Comparison of ENCODE assay signal across 8 cellular contexts in genomic region chr20:31570021-31570463, GRCh38. TPM values are rescaled to one million over a fixed set of nuclear protein-coding genes. Genes with fewer than 3 reads are reported as not detected.
DNase-seq lines count a peak whose midpoint lies in the region; ATAC-seq, FAIRE-seq and TF ChIP-seq lines count a peak whose summit lies in the region.

No MANE protein-coding gene starts in this region.

- no peak for DNase-seq in GM12878 (ENCODE audit: low read depth, low spot score)
- no peak for DNase-seq in mesendoderm
- peak in 4 of 49 donors; percentile 7 to 44 (median 34) for DNase-seq in substantia nigra (lab: John Stamatoyannopoulos, UW)
- no peak for DNase-seq in activated T-helper 1 cell treated with anti-CD3 and anti-CD28 coated beads, Interleukin-12 subunit alpha, Interleukin-12 subunit beta, Interleukin-2, Interleukin-4 antibody, amounts not matched to agents 30 ng/mL and 10 ng/mL and 1 ng/mL, durations not matched to agents 14 hours and 24 hours and 36 hours (ENCODE audit: low spot score)
- DNase-seq in AG20443 (ENCODE audit: low spot score) = no peak
- no peak for DNase-seq in naive thymus-derived CD8-positive, alpha-beta T cell
- DNase-seq in ACHN = no peak

- H3K79me2 ChIP-seq in GM12878 (ENCODE audit: control insufficient read depth, insufficient read depth, low read length) (no peaks in the 10 kb centered on the region), mesendoderm (ENCODE audit: control insufficient read depth, insufficient read depth, low read length) (no peaks in the 10 kb centered on the region)

- no peak for TF ChIP-seq EP300 in GM12878 (IDR thresholded peaks at IDR 0.05; ENCODE audit: borderline replicate concordance in 1 of 2, control insufficient read depth in 1 of 2, low read depth in 2 of 2, low read length in 2 of 2)

- RAD21 ChIA-PET in GM12878 (lab: Charles Lee; ENCODE audit: unreplicated experiment) = interaction anchor here (0.5 to 4.2 kb wide), 5 partner anchors 10 to 154 kb away, joined by 3 to 83 read pairs (median 8); partner anchors contain the start of gene ID1

- H3K56ac ChIP-seq in mesendoderm (ENCODE audit: low read length) = peak overlapping the region; percentile 72

- no peak overlapping the region for H2AFZ ChIP-seq in GM12878 (ENCODE audit: control insufficient read depth, low read depth, low read length)

- no peak overlapping the region for H3K23ac ChIP-seq in mesendoderm (ENCODE audit: low read length)

- no peaks in the 10 kb centered on the region for H4K20me1 ChIP-seq in GM12878 (ENCODE audit: control insufficient read depth, insufficient read depth)

- no peak for TF ChIP-seq CTCF in GM12878 (IDR thresholded peaks at IDR 0.05 in 2 of 3, conservative IDR thresholded peaks at IDR 0.05 in 1 of 3; ENCODE audit: control insufficient read depth in 2 of 3, extremely low read depth in 1 of 3, insufficient read depth in 1 of 3, low read depth in 3 of 3, low read length in 3 of 3)

- H3K27ac ChIP-seq in HUES48 (ENCODE audit: low read depth, low read length) = peak overlapping the region; percentile 63
- H3K27ac ChIP-seq in GM12878 (ENCODE audit: control insufficient read depth, insufficient read depth) = no peak overlapping the region
- H3K27ac ChIP-seq in mesendoderm (ENCODE audit: low read depth, low read length) = no peak overlapping the region
- H3K27ac ChIP-seq in substantia nigra (ENCODE audit: low read depth, low read length, poor library complexity, severe bottlenecking) = peak overlapping the region; percentile 94

- H3K36me3 ChIP-seq in HUES48 (ENCODE audit: control insufficient read depth, insufficient read depth, low read length) (peaks cover 21% of the 10 kb centered on the region), GM12878 (ENCODE audit: control insufficient read depth in 2 of 2, insufficient read depth in 2 of 2, low read length in 1 of 2) (peaks cover 9 to 10% of the 10 kb centered on the region in 2 experiments; a peak in 3 of 4 replicates), mesendoderm (ENCODE audit: control insufficient read depth, insufficient read depth, low read length) (peaks cover 2% of the 10 kb centered on the region)

- WGBS in GM12878 (ENCODE audit: insufficient coverage, insufficient replicate concordance, low lambda C conversion rate, missing lambda C conversion rate) = 76% methylated on average over 8 of the region's 8 CpGs
- no CpG with 5 or more reads among the region's 8 CpGs for WGBS in mesendoderm (ENCODE audit: extremely low coverage, insufficient coverage, low lambda C conversion rate)

- H3K4me2 ChIP-seq in GM12878 (ENCODE audit: control insufficient read depth, insufficient read depth) (no peak overlapping the region), mesendoderm (ENCODE audit: low read length) (no peak overlapping the region)

- peak overlapping the region; percentile 75 for H3K4ac ChIP-seq in mesendoderm (ENCODE audit: low read depth, low read length)

- H3K9ac ChIP-seq in HUES48 (ENCODE audit: low read depth, low read length) (no peak overlapping the region), GM12878 (ENCODE audit: control insufficient read depth, insufficient read depth, low read length) (no peak overlapping the region), mesendoderm (ENCODE audit: low read length) (peak overlapping the region; percentile 65)

- H4K5ac ChIP-seq in mesendoderm (ENCODE audit: low read length) = no peak overlapping the region

- H2BK15ac ChIP-seq in mesendoderm (replicated peaks; ENCODE audit: low read depth) = no peak overlapping the region

- POLR2A ChIA-PET in GM12878 (lab: Charles Lee) = interaction anchor here (1.9 kb wide), 1 partner anchor 43 kb away, joined by 9 read pairs; no protein-coding TSS in a partner anchor
- POLR2A ChIA-PET in naive thymus-derived CD8-positive, alpha-beta T cell (lab: Charles Lee) = interaction anchor here (0.9 to 4.3 kb wide), 2 partner anchors 35 to 42 kb away, joined by 3 to 36 read pairs; partner anchors contain the start of gene ID1

- no peak overlapping the region for H3K4me3 ChIP-seq in HUES48 (ENCODE audit: low read depth, low read length)
- H3K4me3 ChIP-seq in GM12878 = no peak overlapping the region
- H3K4me3 ChIP-seq in mesendoderm (ENCODE audit: low read length) = no peak overlapping the region

- no peak for ATAC-seq in GM12878
- ATAC-seq in naive thymus-derived CD8-positive, alpha-beta T cell = no peak

- peaks cover 35% of the 10 kb centered on the region for H3K4me1 Mint-ChIP-seq in activated T-helper 1 cell treated with anti-CD3 and anti-CD28 coated beads, Interleukin-12 subunit alpha, Interleukin-12 subunit beta, Interleukin-2, Interleukin-4 antibody, amounts not matched to agents 30 ng/mL and 10 ng/mL and 1 ng/mL, durations not matched to agents 14 hours and 24 hours and 36 hours (ENCODE audit: low read depth)
- H3K4me1 Mint-ChIP-seq in naive thymus-derived CD8-positive, alpha-beta T cell = peaks cover 3 to 35% (median 25%) of the 10 kb centered on the region in 4 donors

- peak; percentile 24 for TF ChIP-seq POLR2A in GM12878 (IDR thresholded peaks at IDR 0.05; ENCODE audit: low read depth, low read length)

- FAIRE-seq in GM12878 (lab: Jason Lieb, UNC) = no peak

- H3K36me3 Mint-ChIP-seq in activated T-helper 1 cell treated with anti-CD3 and anti-CD28 coated beads, Interleukin-12 subunit alpha, Interleukin-12 subunit beta, Interleukin-2, Interleukin-4 antibody, amounts not matched to agents 30 ng/mL and 10 ng/mL and 1 ng/mL, durations not matched to agents 14 hours and 24 hours and 36 hours (ENCODE audit: low read depth) = peaks cover 25% of the 10 kb centered on the region
- peaks cover 0 to 26% (median 3%) of the 10 kb centered on the region in 3 donors for H3K36me3 Mint-ChIP-seq in naive thymus-derived CD8-positive, alpha-beta T cell

- H3K9me3 Mint-ChIP-seq in activated T-helper 1 cell treated with anti-CD3 and anti-CD28 coated beads, Interleukin-12 subunit alpha, Interleukin-12 subunit beta, Interleukin-2, Interleukin-4 antibody, amounts not matched to agents 30 ng/mL and 10 ng/mL and 1 ng/mL, durations not matched to agents 14 hours and 24 hours and 36 hours = no peaks in the 10 kb centered on the region
- H3K9me3 Mint-ChIP-seq in naive thymus-derived CD8-positive, alpha-beta T cell = no peaks in the 10 kb centered on the region

- SMC1A ChIA-PET in GM12878 (lab: Charles Lee; ENCODE audit: uncharacterized antibody, unreplicated experiment) = interaction anchor here (1.0 to 10.3 kb wide), 3 partner anchors 13 to 42 kb away, joined by 3 to 108 read pairs (median 8); partner anchors contain the start of gene ID1

- H3K79me1 ChIP-seq in mesendoderm (ENCODE audit: low read length) = peaks cover 3% of the 10 kb centered on the region

- intact Hi-C loops in GM12878 (cut with micrococcal nuclease; ENCODE audit: unreplicated experiment) = no loop called here
- intact Hi-C loops in activated T-helper 1 cell treated with anti-CD3 and anti-CD28 coated beads, Interleukin-12 subunit alpha, Interleukin-12 subunit beta, Interleukin-2, Interleukin-4 antibody, amounts not matched to agents 30 ng/mL and 10 ng/mL and 1 ng/mL, durations not matched to agents 14 hours and 24 hours and 36 hours (cut with micrococcal nuclease) = no loop called here

- in situ Hi-C loops in GM12878 (cut with MboI) = loop anchor here (5.0 kb wide), 1 partner anchor 37 kb away; the partner anchor contains the start of gene ID1
- in situ Hi-C loops in ACHN (cut with HindIII; ENCODE audit: low pct_ligation_motif_present, low pct_unique_long_range_greater_than_20kb, low sequenced_read_pairs) = no loop called here

- H2AK5ac ChIP-seq in mesendoderm (ENCODE audit: low read length) = peak overlapping the region; percentile 80

- TF ChIP-seq RAD21 in GM12878 (IDR thresholded peaks at IDR 0.05; ENCODE audit: insufficient read depth, low read depth, low read length) = no peak

- CTCF ChIA-PET in GM12878 (lab: Yijun Ruan, JAX) = interaction anchor here (0.6 to 29.1 kb wide), 13 partner anchors 11 to 158 kb away, joined by 3 to 958 read pairs (median 4); partner anchors contain the start of genes BCL2L1 and ID1

- peak overlapping the region; percentile 17 for H2BK120ac ChIP-seq in mesendoderm (ENCODE audit: low read depth, low read length)

- peak overlapping the region; percentile 30 for H3K18ac ChIP-seq in mesendoderm (ENCODE audit: low read length)

- H3K9me3 ChIP-seq in HUES48 (ENCODE audit: control insufficient read depth, insufficient read depth, low read length) (no peaks in the 10 kb centered on the region), GM12878 (replicated peaks; ENCODE audit: control insufficient read depth, insufficient read depth, low read length) (no peaks in the 10 kb centered on the region)

- BruUV-seq in GM12878 (replicated peaks; lab: Mats Ljungman, UMichigan) = no TSS peak

- H4K8ac ChIP-seq in mesendoderm (ENCODE audit: low read depth, low read length) = no peak overlapping the region

- H3K27me3 ChIP-seq in HUES48 (ENCODE audit: control insufficient read depth, insufficient read depth, low read length) (no peaks in the 10 kb centered on the region), GM12878 (replicated peaks in 1 of 2; ENCODE audit: control insufficient read depth in 2 of 2, insufficient read depth in 2 of 2, low read length in 1 of 2) (no peaks in the 10 kb centered on the region), mesendoderm (ENCODE audit: insufficient read depth, low read length, poor library complexity) (no peaks in the 10 kb centered on the region)

- H2BK5ac ChIP-seq in mesendoderm (ENCODE audit: low read length) = peak overlapping the region; percentile 83

- H3K4me3 Mint-ChIP-seq in activated T-helper 1 cell treated with anti-CD3 and anti-CD28 coated beads, Interleukin-12 subunit alpha, Interleukin-12 subunit beta, Interleukin-2, Interleukin-4 antibody, amounts not matched to agents 30 ng/mL and 10 ng/mL and 1 ng/mL, durations not matched to agents 14 hours and 24 hours and 36 hours = no peak overlapping the region
- no peak overlapping the region for H3K4me3 Mint-ChIP-seq in naive thymus-derived CD8-positive, alpha-beta T cell

- peaks cover 51% of the 10 kb centered on the region for H3K4me1 ChIP-seq in HUES48 (ENCODE audit: control insufficient read depth, insufficient read depth, low read length)
- H3K4me1 ChIP-seq in GM12878 (ENCODE audit: control insufficient read depth, insufficient read depth, low read length) = peaks cover 12% of the 10 kb centered on the region
- peaks cover 11% of the 10 kb centered on the region for H3K4me1 ChIP-seq in mesendoderm (ENCODE audit: control insufficient read depth, low read depth, low read length)

- H3K27ac Mint-ChIP-seq in activated T-helper 1 cell treated with anti-CD3 and anti-CD28 coated beads, Interleukin-12 subunit alpha, Interleukin-12 subunit beta, Interleukin-2, Interleukin-4 antibody, amounts not matched to agents 30 ng/mL and 10 ng/mL and 1 ng/mL, durations not matched to agents 14 hours and 24 hours and 36 hours = no peak overlapping the region
- H3K27ac Mint-ChIP-seq in naive thymus-derived CD8-positive, alpha-beta T cell = peak overlapping the region in 4 of 10 donors; percentile 19 to 78 (median 62)

- no peaks in the 10 kb centered on the region for H3K27me3 Mint-ChIP-seq in activated T-helper 1 cell treated with anti-CD3 and anti-CD28 coated beads, Interleukin-12 subunit alpha, Interleukin-12 subunit beta, Interleukin-2, Interleukin-4 antibody, amounts not matched to agents 30 ng/mL and 10 ng/mL and 1 ng/mL, durations not matched to agents 14 hours and 24 hours and 36 hours (ENCODE audit: insufficient read depth)
- no peaks in the 10 kb centered on the region for H3K27me3 Mint-ChIP-seq in naive thymus-derived CD8-positive, alpha-beta T cell

RNA-seq across cellular contexts. Expression of gene ID1, which starts 35.0 kb away (rescaled TPM):
- total RNA-seq in GM12878 (2013; cell fraction: nucleolus; rRNA removed) = 0.56 and 1.1 TPM in 2 replicates
- total RNA-seq in GM12878 (2014; rRNA removed) (0.38 and 0.56 TPM in 2 replicates), GM12878 (2014; rRNA removed; fragmentation: Illumina TruSeq; extraction: Trizol) (0.13 and 0.14 TPM in 2 replicates), GM12878 (2021) (0.49 and 1.0 TPM in 2 replicates)
- not detected for polyA plus RNA-seq in GM12878 (2011; ENCODE audit: low read depth)
- polyA plus RNA-seq in GM12878 (2011; rRNA removed) (0.31 TPM in 1 of 2 replicates, not detected in the other), GM12878 (2014; fragmentation: Illumina TruSeq; extraction: Trizol) (not detected in 2 replicates), GM12878 (2014; fragmentation: Nextera tagmentation; extraction: Ambion mirVana) (under 1 TPM in 1 of 2 experiments, not detected in 1; 0.09 TPM), GM12878 (2014; rRNA removed) (0.46 and 0.71 TPM in 2 replicates), GM12878 (2016; fragmentation: Nextera tagmentation; extraction: Ambion mirVana) (1 to 10 TPM in 1 of 2 experiments, under 1 TPM in 1; 0.87 to 1.3 TPM)
- polyA plus RNA-seq in GM12878 (2011; cell fraction: cytosol; rRNA removed) = 1.1 and 1.2 TPM in 2 replicates
- 1.2 and 1.7 TPM in 2 replicates for polyA plus RNA-seq in GM12878 (2011; cell fraction: nucleus; rRNA removed)
- polyA plus RNA-seq in GM12878 (2012) = 0.15 and 0.21 TPM in 2 replicates
- 0.62 TPM in 1 of 2 replicates, not detected in the other for polyA minus RNA-seq in GM12878 (2011; rRNA and poly(A)+ RNA removed)
- 8.9 and 10.8 TPM in 2 replicates for polyA minus RNA-seq in GM12878 (2011; cell fraction: cytosol; rRNA and poly(A)+ RNA removed)
- polyA minus RNA-seq in GM12878 (2011; cell fraction: nucleus; rRNA and poly(A)+ RNA removed) = 1.7 and 4.2 TPM in 2 replicates
- polyA plus RNA-seq in mesendoderm (2013, experiment 1 of 2) = 298 TPM
- 282 TPM for polyA plus RNA-seq in mesendoderm (2013, experiment 2 of 2)
- total RNA-seq in activated T-helper 1 cell treated with anti-CD3 and anti-CD28 coated beads, Interleukin-12 subunit alpha, Interleukin-12 subunit beta, Interleukin-2, Interleukin-4 antibody, amounts not matched to agents 30 ng/mL and 10 ng/mL and 1 ng/mL, durations not matched to agents 14 hours and 24 hours and 36 hours = 3.4 and 4.0 TPM in 2 replicates
- total RNA-seq in naive thymus-derived CD8-positive, alpha-beta T cell = 1 to 10 TPM in 1 of 2 experiments, under 1 TPM in 1; 0.88 to 1.3 TPM
- polyA plus RNA-seq in naive thymus-derived CD8-positive, alpha-beta T cell = under 1 TPM; 0.29 to 0.87 (median 0.51) TPM

RNA-seq across cellular contexts. Expression of gene HM13, which starts 55.8 kb away (rescaled TPM):
- total RNA-seq in GM12878 (2013; cell fraction: nucleolus; rRNA removed) = 153 and 154 TPM in 2 replicates
- total RNA-seq in GM12878 (2014; rRNA removed) (39.6 and 57.8 TPM in 2 replicates), GM12878 (2014; rRNA removed; fragmentation: Illumina TruSeq; extraction: Trizol) (59.2 and 62.5 TPM in 2 replicates), GM12878 (2021) (106 and 123 TPM in 2 replicates)
- 80.2 TPM for polyA plus RNA-seq in GM12878 (2011; ENCODE audit: low read depth)
- polyA plus RNA-seq in GM12878 (2011; rRNA removed) (48.7 and 89.4 TPM in 2 replicates), GM12878 (2014; fragmentation: Illumina TruSeq; extraction: Trizol) (66.1 and 74.0 TPM in 2 replicates), GM12878 (2014; fragmentation: Nextera tagmentation; extraction: Ambion mirVana) (10 to 100 TPM in 1 of 2 experiments, 1 to 10 TPM in 1; 4.8 to 17.5 TPM), GM12878 (2014; rRNA removed) (95.2 and 98.5 TPM in 2 replicates), GM12878 (2016; fragmentation: Nextera tagmentation; extraction: Ambion mirVana) (100 to 1,000 TPM; 177 to 185 TPM)
- 77.5 and 90.4 TPM in 2 replicates for polyA plus RNA-seq in GM12878 (2011; cell fraction: cytosol; rRNA removed)
- 105 and 115 TPM in 2 replicates for polyA plus RNA-seq in GM12878 (2011; cell fraction: nucleus; rRNA removed)
- 77.8 and 94.7 TPM in 2 replicates for polyA plus RNA-seq in GM12878 (2012)
- 91.0 and 95.2 TPM in 2 replicates for polyA minus RNA-seq in GM12878 (2011; rRNA and poly(A)+ RNA removed)
- polyA minus RNA-seq in GM12878 (2011; cell fraction: cytosol; rRNA and poly(A)+ RNA removed) = 30.7 and 40.6 TPM in 2 replicates
- 57.9 and 112 TPM in 2 replicates for polyA minus RNA-seq in GM12878 (2011; cell fraction: nucleus; rRNA and poly(A)+ RNA removed)
- 135 TPM for polyA plus RNA-seq in mesendoderm (2013, experiment 1 of 2)
- 133 TPM for polyA plus RNA-seq in mesendoderm (2013, experiment 2 of 2)
- 215 and 228 TPM in 2 replicates for total RNA-seq in activated T-helper 1 cell treated with anti-CD3 and anti-CD28 coated beads, Interleukin-12 subunit alpha, Interleukin-12 subunit beta, Interleukin-2, Interleukin-4 antibody, amounts not matched to agents 30 ng/mL and 10 ng/mL and 1 ng/mL, durations not matched to agents 14 hours and 24 hours and 36 hours
- total RNA-seq in naive thymus-derived CD8-positive, alpha-beta T cell = 100 to 1,000 TPM; 105 to 109 TPM
- polyA plus RNA-seq in naive thymus-derived CD8-positive, alpha-beta T cell = 100 to 1,000 TPM in 2 of 3 donors, 10 to 100 TPM in 1; 96.5 to 115 (median 113) TPM

Comparison
In these comparisons a context has a peak if more than half of its experiments do, and no peak if none do; other contexts are left out.
1. H3K27ac ChIP-seq: peak in HUES48 (single experiment) and substantia nigra (single experiment); none in GM12878 (single experiment) and mesendoderm (single experiment).